ENCODE assay signal across 6 cellular contexts in the genomic region with DNA sequence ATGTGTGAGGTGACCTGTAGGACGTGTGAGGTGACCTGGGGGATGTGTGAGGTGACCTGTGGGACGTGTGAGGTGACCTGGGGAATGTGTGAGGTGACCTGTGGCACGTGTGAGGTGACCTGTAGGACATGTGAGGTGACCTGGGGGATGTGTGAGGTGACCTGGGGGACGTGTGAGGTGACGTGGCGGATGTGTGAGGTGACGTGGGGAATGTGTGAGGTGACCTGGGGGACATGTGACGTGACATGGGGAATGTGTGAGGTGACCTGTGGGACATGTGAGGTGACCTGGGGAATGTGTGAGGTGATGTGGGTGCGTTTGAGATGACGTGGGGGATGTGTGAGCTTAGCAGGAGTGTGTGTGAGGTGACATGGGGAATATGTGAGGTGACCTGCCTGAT.
A peak's percentile ranks its signal among the peaks of the same experiment; 100 is the strongest.
DNase-seq lines count a peak whose midpoint lies in the region; ATAC-seq and TF ChIP-seq lines count a peak whose summit lies in the region.
"Not testable (repeated sequence)": the region's sequence is repeated elsewhere in the genome, so short reads cannot be mapped to it uniquely, and the experiment has no call there.

No MANE protein-coding gene starts in this region.

- H3K4me1 ChIP-seq in CD8-positive, alpha-beta memory T cell (ENCODE audit: insufficient read depth, low read length): not testable (repeated sequence)

- DNase-seq in CD8-positive, alpha-beta memory T cell: peak in 1 of 5 donors; percentile 34
- peak; percentile 8 for DNase-seq in T-helper 2 cell treated with Interferon-gamma antibody and Interleukin-4, amounts not matched to agents 5 μg/mL and 100 μg/mL, for 36 hours (ENCODE audit: low spot score)
- peak in 1 of 2 donors; percentile 59 for DNase-seq in central memory CD8-positive, alpha-beta T cell (ENCODE audit: low spot score in 2 of 2)
- DNase-seq in endothelial cell (ENCODE audit: low spot score); stimulated activated effector memory CD8-positive, alpha-beta T cell treated with anti-CD3 and anti-CD28 coated beads, Interleukin-12 subunit alpha, Interleukin-12 subunit beta, amount 100 ng/mL, for 72 hours (ENCODE audit: low spot score in 2 of 2): not testable (repeated sequence)
- peak; percentile 53 for DNase-seq in natural killer cell

- H3K9me3 ChIP-seq in CD8-positive, alpha-beta memory T cell (ENCODE audit: low read length): not testable (repeated sequence)

- intact Hi-C loops in natural killer cell (cut with micrococcal nuclease): loop anchor here (10.0 kb wide), 1 partner anchor 86 kb away; the partner anchor contains the start of gene ZNF267

- H3K4me1 Mint-ChIP-seq in CD8-positive, alpha-beta memory T cell; T-helper 2 cell treated with Interferon-gamma antibody and Interleukin-4, amounts not matched to agents 5 μg/mL and 100 μg/mL, for 36 hours (ENCODE audit: low read depth); central memory CD8-positive, alpha-beta T cell; endothelial cell (ENCODE audit: unreplicated experiment): not testable (repeated sequence)
- H3K4me1 Mint-ChIP-seq in natural killer cell: peaks cover 0 to 13% of the 10 kb centered on the region in 2 donors
- peaks cover 14% of the 10 kb centered on the region for H3K4me1 Mint-ChIP-seq in stimulated activated effector memory CD8-positive, alpha-beta T cell treated with anti-CD3 and anti-CD28 coated beads, Interleukin-12 subunit alpha, Interleukin-12 subunit beta, amount 100 ng/mL, for 72 hours

- not testable (repeated sequence) for H3K27me3 Mint-ChIP-seq in CD8-positive, alpha-beta memory T cell; T-helper 2 cell treated with Interferon-gamma antibody and Interleukin-4, amounts not matched to agents 5 μg/mL and 100 μg/mL, for 36 hours (ENCODE audit: low read depth); central memory CD8-positive, alpha-beta T cell; endothelial cell (ENCODE audit: unreplicated experiment); natural killer cell (ENCODE audit: low read depth in 2 of 2)

- CTCF ChIA-PET in CD8-positive, alpha-beta memory T cell (lab: Charles Lee): not testable (repeated sequence)

- H3K4me3 Mint-ChIP-seq in CD8-positive, alpha-beta memory T cell; T-helper 2 cell treated with Interferon-gamma antibody and Interleukin-4, amounts not matched to agents 5 μg/mL and 100 μg/mL, for 36 hours; natural killer cell; stimulated activated effector memory CD8-positive, alpha-beta T cell treated with anti-CD3 and anti-CD28 coated beads, Interleukin-12 subunit alpha, Interleukin-12 subunit beta, amount 100 ng/mL, for 72 hours: not testable (repeated sequence)
- H3K4me3 Mint-ChIP-seq in central memory CD8-positive, alpha-beta T cell: peak overlapping the region; percentile 14
- peak overlapping the region; percentile 69 for H3K4me3 Mint-ChIP-seq in endothelial cell (ENCODE audit: unreplicated experiment)

- POLR2A ChIA-PET in CD8-positive, alpha-beta memory T cell (lab: Charles Lee): not testable (repeated sequence)

- not testable (repeated sequence) for TF ChIP-seq CTCF in endothelial cell (IDR thresholded peaks at IDR 0.05; ENCODE audit: unreplicated experiment); natural killer cell (IDR thresholded peaks at IDR 0.05)

- peak; percentile 35 for ATAC-seq in central memory CD8-positive, alpha-beta T cell (replicated peaks; ENCODE audit: extremely low read depth, poor library complexity, severe bottlenecking)
- peak in 1 of 3 donors; percentile 24 for ATAC-seq in natural killer cell
- not testable (repeated sequence) for ATAC-seq in stimulated activated effector memory CD8-positive, alpha-beta T cell treated with anti-CD3 and anti-CD28 coated beads, Interleukin-12 subunit alpha, Interleukin-12 subunit beta, amount 100 ng/mL, for 72 hours

- H3K27me3 ChIP-seq in CD8-positive, alpha-beta memory T cell (ENCODE audit: insufficient read depth, low read length, poor library complexity, severe bottlenecking): not testable (repeated sequence)

- H3K27ac Mint-ChIP-seq in CD8-positive, alpha-beta memory T cell: peak overlapping the region in 5 of 8 donors; percentile 83 to 93 (median 90)
- H3K27ac Mint-ChIP-seq in T-helper 2 cell treated with Interferon-gamma antibody and Interleukin-4, amounts not matched to agents 5 μg/mL and 100 μg/mL, for 36 hours; endothelial cell (ENCODE audit: unreplicated experiment): not testable (repeated sequence)
- peak overlapping the region; percentile 82 for H3K27ac Mint-ChIP-seq in central memory CD8-positive, alpha-beta T cell (ENCODE audit: low read depth)
- H3K27ac Mint-ChIP-seq in natural killer cell: peak overlapping the region; percentile 81 to 95
- peak overlapping the region; percentile 90 for H3K27ac Mint-ChIP-seq in stimulated activated effector memory CD8-positive, alpha-beta T cell treated with anti-CD3 and anti-CD28 coated beads, Interleukin-12 subunit alpha, Interleukin-12 subunit beta, amount 100 ng/mL, for 72 hours

- not testable (repeated sequence) for H3K9me3 Mint-ChIP-seq in CD8-positive, alpha-beta memory T cell; T-helper 2 cell treated with Interferon-gamma antibody and Interleukin-4, amounts not matched to agents 5 μg/mL and 100 μg/mL, for 36 hours; central memory CD8-positive, alpha-beta T cell; endothelial cell (ENCODE audit: unreplicated experiment); natural killer cell; stimulated activated effector memory CD8-positive, alpha-beta T cell treated with anti-CD3 and anti-CD28 coated beads, Interleukin-12 subunit alpha, Interleukin-12 subunit beta, amount 100 ng/mL, for 72 hours

- H3K4me3 ChIP-seq in CD8-positive, alpha-beta memory T cell (ENCODE audit: low read length): not testable (repeated sequence)

- H3K36me3 ChIP-seq in CD8-positive, alpha-beta memory T cell (ENCODE audit: insufficient read depth, low read length): not testable (repeated sequence)

- not testable (repeated sequence) for H3K36me3 Mint-ChIP-seq in CD8-positive, alpha-beta memory T cell; T-helper 2 cell treated with Interferon-gamma antibody and Interleukin-4, amounts not matched to agents 5 μg/mL and 100 μg/mL, for 36 hours (ENCODE audit: low read depth); central memory CD8-positive, alpha-beta T cell (ENCODE audit: insufficient read depth); endothelial cell (ENCODE audit: low read depth, unreplicated experiment); natural killer cell
- H3K36me3 Mint-ChIP-seq in stimulated activated effector memory CD8-positive, alpha-beta T cell treated with anti-CD3 and anti-CD28 coated beads, Interleukin-12 subunit alpha, Interleukin-12 subunit beta, amount 100 ng/mL, for 72 hours: peaks cover 13% of the 10 kb centered on the region

- not testable (repeated sequence) for H3K27ac ChIP-seq in CD8-positive, alpha-beta memory T cell (ENCODE audit: low read depth, low read length)
